Comparison of ENCODE assay signal across 8 cellular contexts in genomic region chr7:105268511-105269392, GRCh38.
DNase-seq lines count a peak whose midpoint lies in the region; ATAC-seq and TF ChIP-seq lines count a peak whose summit lies in the region.

No MANE protein-coding gene starts in this region.

- no peaks in the 10 kb centered on the region for H3K9me2 ChIP-seq in Loucy (replicated peaks; ENCODE audit: low read depth, low read length)

- H3K4me3 ChIP-seq in Loucy (ENCODE audit: low read length, poor library complexity, severe bottlenecking) (peak overlapping the region; percentile 78), esophagus (ENCODE audit: low read depth in 1 of 2, low read length in 2 of 2) (peak overlapping the region; percentile 11 to 52)
- H3K4me3 ChIP-seq in naive thymus-derived CD4-positive, alpha-beta T cell (ENCODE audit: low read length), result peak overlapping the region; percentile 51

- H3K4me1 ChIP-seq in Loucy (ENCODE audit: insufficient read depth, low read length, poor library complexity, severe bottlenecking) (peaks cover 52% of the 10 kb centered on the region), esophagus (ENCODE audit: control insufficient read depth in 2 of 2, insufficient read depth in 2 of 2, low read length in 1 of 2) (no peaks in the 10 kb centered on the region)
- peaks cover 13 to 25% of the 10 kb centered on the region in 2 donors for H3K4me1 ChIP-seq in naive thymus-derived CD4-positive, alpha-beta T cell (ENCODE audit: control insufficient read depth in 2 of 2, insufficient read depth in 2 of 2, low read length in 2 of 2)

- CTCF ChIA-PET in naive thymus-derived CD4-positive, alpha-beta T cell (lab: Charles Lee), result no interaction called here

- intact Hi-C loops in naive thymus-derived CD4-positive, alpha-beta T cell (cut with micrococcal nuclease), result loop anchor here (1.0 to 5.0 kb wide), 11 partner anchors 30 to 1060 kb away; partner anchors contain the start of genes KMT2E (in 1 of the 2), ORC5 (in 1 of the 2) and RINT1 (in 1 of the 2)

- peak overlapping the region; percentile 70 for H3K9ac ChIP-seq in Loucy (ENCODE audit: low read depth, low read length, poor library complexity, severe bottlenecking)

- H3K36me3 ChIP-seq in Loucy (ENCODE audit: insufficient read depth, low read length) (no peaks in the 10 kb centered on the region), esophagus (ENCODE audit: control insufficient read depth in 2 of 2, insufficient read depth in 2 of 2, low read length in 1 of 2) (no peaks in the 10 kb centered on the region)
- no peaks in the 10 kb centered on the region for H3K36me3 ChIP-seq in naive thymus-derived CD4-positive, alpha-beta T cell (ENCODE audit: control insufficient read depth in 2 of 3, insufficient read depth in 3 of 3, low read length in 3 of 3)

- H4K20me1 ChIP-seq in Loucy (ENCODE audit: insufficient read depth, low read length, poor library complexity, severe bottlenecking), result peaks cover 25% of the 10 kb centered on the region

- H3K27me3 ChIP-seq in Loucy (ENCODE audit: insufficient read depth, low read length, poor library complexity, severe bottlenecking) (no peaks in the 10 kb centered on the region), esophagus (ENCODE audit: control insufficient read depth in 1 of 2, insufficient read depth in 2 of 2, low read length in 2 of 2) (no peaks in the 10 kb centered on the region)
- no peaks in the 10 kb centered on the region for H3K27me3 ChIP-seq in naive thymus-derived CD4-positive, alpha-beta T cell (ENCODE audit: control insufficient read depth in 2 of 2, insufficient read depth in 2 of 2, low read length in 2 of 2)

- H3K9me3 Mint-ChIP-seq in naive thymus-derived CD4-positive, alpha-beta T cell, result no peaks in the 10 kb centered on the region
- H3K9me3 Mint-ChIP-seq in progenitor cell of endocrine pancreas (ENCODE audit: low read depth), result no peaks in the 10 kb centered on the region

- ATAC-seq in GM21786 (IDR thresholded peaks at IDR 0.05; ENCODE audit: unreplicated experiment) (peak; percentile 68), T-helper 17 cell (peak; percentile 79)
- ATAC-seq in naive thymus-derived CD4-positive, alpha-beta T cell, result peak; percentile 83

- H3K4me3 Mint-ChIP-seq in T-helper 17 cell (peak overlapping the region; percentile 95), progenitor cell of endocrine pancreas (ENCODE audit: low read depth) (no peak overlapping the region)
- peak overlapping the region; percentile 85 to 100 (median 94) for H3K4me3 Mint-ChIP-seq in naive thymus-derived CD4-positive, alpha-beta T cell

- peaks cover 50% of the 10 kb centered on the region for H3K4me1 Mint-ChIP-seq in T-helper 17 cell
- H3K4me1 Mint-ChIP-seq in naive thymus-derived CD4-positive, alpha-beta T cell, result peaks cover 34 to 84% (median 71%) of the 10 kb centered on the region in 7 donors
- H3K4me1 Mint-ChIP-seq in progenitor cell of endocrine pancreas (ENCODE audit: low read depth), result peaks cover 23% of the 10 kb centered on the region

- H2AFZ ChIP-seq in Loucy (ENCODE audit: low read length), result peak overlapping the region; percentile 57

- no peaks in the 10 kb centered on the region for H3K27me3 Mint-ChIP-seq in T-helper 17 cell
- H3K27me3 Mint-ChIP-seq in naive thymus-derived CD4-positive, alpha-beta T cell, result no peaks in the 10 kb centered on the region
- no peaks in the 10 kb centered on the region for H3K27me3 Mint-ChIP-seq in progenitor cell of endocrine pancreas

- H3F3A ChIP-seq in Loucy (ENCODE audit: low read depth), result 0 out of 2 replicates have a peak, but pooled peaks cover 3% of the 10 kb centered on the region

- H3K9me3 ChIP-seq in Loucy (ENCODE audit: insufficient read depth, low read depth, low read length), result no peaks in the 10 kb centered on the region
- H3K9me3 ChIP-seq in T-helper 17 cell (ENCODE audit: control insufficient read depth, low read length, poor library complexity, severe bottlenecking), result no peaks in the 10 kb centered on the region
- no peaks in the 10 kb centered on the region for H3K9me3 ChIP-seq in esophagus (ENCODE audit: control insufficient read depth in 2 of 2, insufficient read depth in 1 of 2, low read depth in 1 of 2, low read length in 1 of 2)
- H3K9me3 ChIP-seq in naive thymus-derived CD4-positive, alpha-beta T cell (ENCODE audit: control insufficient read depth in 2 of 3, low read length in 3 of 3), result no peaks in the 10 kb centered on the region

- peaks cover 96% of the 10 kb centered on the region for H3K79me2 ChIP-seq in Loucy (ENCODE audit: insufficient read depth, low read length)

- POLR2A ChIA-PET in naive thymus-derived CD4-positive, alpha-beta T cell (lab: Charles Lee), result interaction anchor here (0.5 to 1.4 kb wide), 5 partner anchors 30 to 285 kb away, joined by 3 to 7 read pairs (median 4); no protein-coding TSS in a partner anchor

- TF ChIP-seq CTCF in Loucy (conservative IDR thresholded peaks at IDR 0.05; ENCODE audit: low read length) (no peak), progenitor cell of endocrine pancreas (IDR thresholded peaks at IDR 0.05; ENCODE audit: unreplicated experiment) (no peak)

- DNase-seq in SHP77 treated with DMSO at 0.1 percent for 48 hours (lab: John Stamatoyannopoulos, UW), result peak; percentile 37
- no peak for DNase-seq in SHP77 (lab: John Stamatoyannopoulos, UW)
- no peak for DNase-seq in T-helper 17 cell
- DNase-seq in naive thymus-derived CD4-positive, alpha-beta T cell, result peak in 6 of 9 donors; percentile 30 to 58 (median 46)
- DNase-seq in progenitor cell of endocrine pancreas (ENCODE audit: low spot score, unreplicated experiment), result no peak

- H3K27ac Mint-ChIP-seq in T-helper 17 cell (peak overlapping the region; percentile 94), progenitor cell of endocrine pancreas (no peak overlapping the region)
- peak overlapping the region; percentile 81 to 96 (median 91) for H3K27ac Mint-ChIP-seq in naive thymus-derived CD4-positive, alpha-beta T cell

- peak overlapping the region; percentile 52 to 54 for H3K27ac ChIP-seq in esophagus (ENCODE audit: low read depth in 2 of 2, low read length in 1 of 2)
- H3K27ac ChIP-seq in naive thymus-derived CD4-positive, alpha-beta T cell (ENCODE audit: low read depth, low read length), result peak overlapping the region; percentile 69

- H3K36me3 Mint-ChIP-seq in T-helper 17 cell (ENCODE audit: low read depth), result peaks cover 2% of the 10 kb centered on the region
- H3K36me3 Mint-ChIP-seq in naive thymus-derived CD4-positive, alpha-beta T cell, result peaks cover 0 to 2% (median 0%) of the 10 kb centered on the region in 5 donors
- no peaks in the 10 kb centered on the region for H3K36me3 Mint-ChIP-seq in progenitor cell of endocrine pancreas (ENCODE audit: insufficient read depth)

- H3K4me2 ChIP-seq in Loucy (ENCODE audit: low read depth, low read length, poor library complexity, severe bottlenecking), result peak overlapping the region; percentile 98

- 1 to 2% methylated on average over 6 of the region's 6 CpGs for WGBS in esophagus, 2 donors

Comparison
In these comparisons a context has a peak if more than half of its experiments do, and no peak if none do; other contexts are left out.
1. DNase-seq: peak in SHP77 treated with DMSO at 0.1 percent for 48 hours (single experiment) and naive thymus-derived CD4-positive, alpha-beta T cell (6 of 9); none in SHP77 (0 of 2), T-helper 17 cell (0 of 3) and progenitor cell of endocrine pancreas (single experiment).
2. Peak in every context shown above with its lines, with median percentiles within 50 percentile points of each other: ATAC-seq and H3K4me3 ChIP-seq.